1 cellular context compared by ENCODE assay signal in genomic region chr7:24756989-24757798, GRCh38.
TF ChIP-seq lines count a peak whose summit lies in the region.

TSS of gene GSDME (minus strand) at chr7:24757464. CDS start at chr7:24749774, 7,690 bp downstream.

TF ChIP-seq in endothelial cell of umbilical vein, 7 proteins besides CTCF, POLR2A, EP300 and RAD21:
- TF ChIP-seq POLR2AphosphoS5 (IDR thresholded peaks at IDR 0.05; ENCODE audit: insufficient read depth, low read depth, low read length) (peak; percentile 61), JUN (IDR thresholded peaks at IDR 0.05; ENCODE audit: borderline replicate concordance, insufficient read depth, insufficient read length, low read depth) (no peak)
